Comparison of ENCODE assay signal across 2 cellular contexts in the genomic region with DNA sequence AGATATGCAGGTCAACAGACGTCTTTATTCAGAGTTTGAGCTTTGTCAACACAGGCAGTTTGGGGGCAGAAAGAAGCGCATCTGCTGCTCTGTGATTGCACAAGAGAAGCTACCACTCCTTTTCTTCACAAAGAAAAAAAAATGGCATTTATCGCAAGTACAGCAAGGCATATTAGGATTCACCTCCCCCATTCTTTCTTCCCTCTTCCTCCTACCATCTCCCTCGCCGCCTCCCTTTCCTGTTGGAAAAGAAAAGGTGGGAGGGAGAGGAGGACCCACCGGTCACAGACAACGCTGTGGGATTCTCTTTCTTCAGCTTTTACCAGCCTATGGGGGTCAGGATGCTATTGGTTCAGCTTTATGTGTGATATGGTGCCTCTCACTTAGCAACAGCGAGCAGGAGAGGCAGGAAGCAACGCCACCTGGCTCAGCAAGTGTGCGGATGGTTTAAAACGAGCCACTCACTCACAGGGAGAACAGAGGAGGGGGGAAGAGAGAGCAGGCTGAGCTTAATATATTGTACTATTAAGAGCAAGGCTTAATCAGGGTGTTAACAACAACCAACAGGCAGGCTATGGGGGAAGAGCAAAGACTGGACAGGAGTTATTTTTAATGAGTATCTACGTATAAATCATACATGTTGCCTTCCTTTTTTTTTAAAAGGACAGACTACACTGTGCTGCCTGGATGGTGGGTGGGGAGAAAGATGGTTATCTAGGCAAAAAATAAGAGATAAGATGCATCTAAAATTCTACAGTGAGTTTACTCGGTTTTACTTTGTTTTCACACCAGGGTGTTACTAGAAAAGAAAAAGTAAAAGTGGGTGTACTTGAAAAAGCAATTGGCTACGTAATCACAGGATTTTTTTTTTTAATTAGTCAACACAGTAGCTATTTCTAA.
A peak's percentile ranks its signal among the peaks of the same experiment; 100 is the strongest.
TF ChIP-seq lines count a peak whose summit lies in the region.

No MANE protein-coding gene starts in this region.

TF ChIP-seq in SK-N-SH, 30 proteins besides CTCF, POLR2A, EP300 and RAD21 (continued from another document and continues in another):
- TF ChIP-seq, protein P1, sequence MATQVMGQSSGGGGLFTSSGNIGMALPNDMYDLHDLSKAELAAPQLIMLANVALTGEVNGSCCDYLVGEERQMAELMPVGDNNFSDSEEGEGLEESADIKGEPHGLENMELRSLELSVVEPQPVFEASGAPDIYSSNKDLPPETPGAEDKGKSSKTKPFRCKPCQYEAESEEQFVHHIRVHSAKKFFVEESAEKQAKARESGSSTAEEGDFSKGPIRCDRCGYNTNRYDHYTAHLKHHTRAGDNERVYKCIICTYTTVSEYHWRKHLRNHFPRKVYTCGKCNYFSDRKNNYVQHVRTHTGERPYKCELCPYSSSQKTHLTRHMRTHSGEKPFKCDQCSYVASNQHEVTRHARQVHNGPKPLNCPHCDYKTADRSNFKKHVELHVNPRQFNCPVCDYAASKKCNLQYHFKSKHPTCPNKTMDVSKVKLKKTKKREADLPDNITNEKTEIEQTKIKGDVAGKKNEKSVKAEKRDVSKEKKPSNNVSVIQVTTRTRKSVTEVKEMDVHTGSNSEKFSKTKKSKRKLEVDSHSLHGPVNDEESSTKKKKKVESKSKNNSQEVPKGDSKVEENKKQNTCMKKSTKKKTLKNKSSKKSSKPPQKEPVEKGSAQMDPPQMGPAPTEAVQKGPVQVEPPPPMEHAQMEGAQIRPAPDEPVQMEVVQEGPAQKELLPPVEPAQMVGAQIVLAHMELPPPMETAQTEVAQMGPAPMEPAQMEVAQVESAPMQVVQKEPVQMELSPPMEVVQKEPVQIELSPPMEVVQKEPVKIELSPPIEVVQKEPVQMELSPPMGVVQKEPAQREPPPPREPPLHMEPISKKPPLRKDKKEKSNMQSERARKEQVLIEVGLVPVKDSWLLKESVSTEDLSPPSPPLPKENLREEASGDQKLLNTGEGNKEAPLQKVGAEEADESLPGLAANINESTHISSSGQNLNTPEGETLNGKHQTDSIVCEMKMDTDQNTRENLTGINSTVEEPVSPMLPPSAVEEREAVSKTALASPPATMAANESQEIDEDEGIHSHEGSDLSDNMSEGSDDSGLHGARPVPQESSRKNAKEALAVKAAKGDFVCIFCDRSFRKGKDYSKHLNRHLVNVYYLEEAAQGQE (IDR thresholded peaks at IDR 0.05; ENCODE audit: low read depth, low read length), result no peak
- TF ChIP-seq RXRA (IDR thresholded peaks at IDR 0.05; ENCODE audit: borderline replicate concordance, low read depth) (no peak), POLR2AphosphoS5 (IDR thresholded peaks at IDR 0.05; ENCODE audit: low read depth, low read length) (no peak; the same call in 1 of the 2 replicates), SMC3 (IDR thresholded peaks at IDR 0.05; ENCODE audit: low read depth, low read length) (peak; percentile 53; the same call in 1 of the 2 replicates), FOSL2 (IDR thresholded peaks at IDR 0.05; ENCODE audit: borderline replicate concordance, low read depth) (no peak), NFIC (IDR thresholded peaks at IDR 0.05; ENCODE audit: borderline replicate concordance) (no peak), YY1 (IDR thresholded peaks at IDR 0.05; ENCODE audit: low read depth) (peak; percentile 43; the same call in 1 of the 2 replicates), TEAD4 (IDR thresholded peaks at IDR 0.05; ENCODE audit: borderline replicate concordance, insufficient read depth) (no peak), MXI1 (IDR thresholded peaks at IDR 0.05; ENCODE audit: low read depth, low read length) (peak; percentile 56; the same call in 1 of the 2 replicates), TCF12 (IDR thresholded peaks at IDR 0.05) (no peak), NRF1 (IDR thresholded peaks at IDR 0.05; ENCODE audit: low read depth, low read length) (no peak), MEF2A (IDR thresholded peaks at IDR 0.05; ENCODE audit: borderline replicate concordance, low read depth) (no peak), CHD2 (IDR thresholded peaks at IDR 0.05; ENCODE audit: low read length, partially characterized antibody) (peak; percentile 52), FOXM1 (IDR thresholded peaks at IDR 0.05; ENCODE audit: low read depth) (no peak), GATA2 (CRISPR knock-in tag; IDR thresholded peaks at IDR 0.05) (peak; percentile 74)
- TF ChIP-seq, protein P2, sequence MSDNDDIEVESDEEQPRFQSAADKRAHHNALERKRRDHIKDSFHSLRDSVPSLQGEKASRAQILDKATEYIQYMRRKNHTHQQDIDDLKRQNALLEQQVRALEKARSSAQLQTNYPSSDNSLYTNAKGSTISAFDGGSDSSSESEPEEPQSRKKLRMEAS (IDR thresholded peaks at IDR 0.05; ENCODE audit: low read depth), result no peak
- TF ChIP-seq, protein P3, sequence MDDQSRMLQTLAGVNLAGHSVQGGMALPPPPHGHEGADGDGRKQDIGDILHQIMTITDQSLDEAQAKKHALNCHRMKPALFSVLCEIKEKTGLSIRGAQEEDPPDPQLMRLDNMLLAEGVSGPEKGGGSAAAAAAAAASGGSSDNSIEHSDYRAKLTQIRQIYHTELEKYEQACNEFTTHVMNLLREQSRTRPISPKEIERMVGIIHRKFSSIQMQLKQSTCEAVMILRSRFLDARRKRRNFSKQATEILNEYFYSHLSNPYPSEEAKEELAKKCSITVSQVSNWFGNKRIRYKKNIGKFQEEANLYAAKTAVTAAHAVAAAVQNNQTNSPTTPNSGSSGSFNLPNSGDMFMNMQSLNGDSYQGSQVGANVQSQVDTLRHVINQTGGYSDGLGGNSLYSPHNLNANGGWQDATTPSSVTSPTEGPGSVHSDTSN (IDR thresholded peaks at IDR 0.05), result no peak
- TF ChIP-seq, protein P4, sequence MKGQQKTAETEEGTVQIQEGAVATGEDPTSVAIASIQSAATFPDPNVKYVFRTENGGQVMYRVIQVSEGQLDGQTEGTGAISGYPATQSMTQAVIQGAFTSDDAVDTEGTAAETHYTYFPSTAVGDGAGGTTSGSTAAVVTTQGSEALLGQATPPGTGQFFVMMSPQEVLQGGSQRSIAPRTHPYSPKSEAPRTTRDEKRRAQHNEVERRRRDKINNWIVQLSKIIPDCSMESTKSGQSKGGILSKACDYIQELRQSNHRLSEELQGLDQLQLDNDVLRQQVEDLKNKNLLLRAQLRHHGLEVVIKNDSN (IDR thresholded peaks at IDR 0.05; ENCODE audit: borderline replicate concordance, low read depth), result no peak
- TF ChIP-seq, protein P5, sequence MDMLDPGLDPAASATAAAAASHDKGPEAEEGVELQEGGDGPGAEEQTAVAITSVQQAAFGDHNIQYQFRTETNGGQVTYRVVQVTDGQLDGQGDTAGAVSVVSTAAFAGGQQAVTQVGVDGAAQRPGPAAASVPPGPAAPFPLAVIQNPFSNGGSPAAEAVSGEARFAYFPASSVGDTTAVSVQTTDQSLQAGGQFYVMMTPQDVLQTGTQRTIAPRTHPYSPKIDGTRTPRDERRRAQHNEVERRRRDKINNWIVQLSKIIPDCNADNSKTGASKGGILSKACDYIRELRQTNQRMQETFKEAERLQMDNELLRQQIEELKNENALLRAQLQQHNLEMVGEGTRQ (IDR thresholded peaks at IDR 0.05; ENCODE audit: borderline replicate concordance, low read depth, low read length), result no peak

TF ChIP-seq in GM12878, 131 proteins besides CTCF, POLR2A, EP300 and RAD21 (continued from another document):
- TF ChIP-seq, protein P6, sequence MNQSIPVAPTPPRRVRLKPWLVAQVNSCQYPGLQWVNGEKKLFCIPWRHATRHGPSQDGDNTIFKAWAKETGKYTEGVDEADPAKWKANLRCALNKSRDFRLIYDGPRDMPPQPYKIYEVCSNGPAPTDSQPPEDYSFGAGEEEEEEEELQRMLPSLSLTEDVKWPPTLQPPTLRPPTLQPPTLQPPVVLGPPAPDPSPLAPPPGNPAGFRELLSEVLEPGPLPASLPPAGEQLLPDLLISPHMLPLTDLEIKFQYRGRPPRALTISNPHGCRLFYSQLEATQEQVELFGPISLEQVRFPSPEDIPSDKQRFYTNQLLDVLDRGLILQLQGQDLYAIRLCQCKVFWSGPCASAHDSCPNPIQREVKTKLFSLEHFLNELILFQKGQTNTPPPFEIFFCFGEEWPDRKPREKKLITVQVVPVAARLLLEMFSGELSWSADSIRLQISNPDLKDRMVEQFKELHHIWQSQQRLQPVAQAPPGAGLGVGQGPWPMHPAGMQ (IDR thresholded peaks at IDR 0.05; ENCODE audit: borderline replicate concordance), result no peak
- TF ChIP-seq PAX8 (IDR thresholded peaks at IDR 0.05), result no peak
- TF ChIP-seq, protein P7, sequence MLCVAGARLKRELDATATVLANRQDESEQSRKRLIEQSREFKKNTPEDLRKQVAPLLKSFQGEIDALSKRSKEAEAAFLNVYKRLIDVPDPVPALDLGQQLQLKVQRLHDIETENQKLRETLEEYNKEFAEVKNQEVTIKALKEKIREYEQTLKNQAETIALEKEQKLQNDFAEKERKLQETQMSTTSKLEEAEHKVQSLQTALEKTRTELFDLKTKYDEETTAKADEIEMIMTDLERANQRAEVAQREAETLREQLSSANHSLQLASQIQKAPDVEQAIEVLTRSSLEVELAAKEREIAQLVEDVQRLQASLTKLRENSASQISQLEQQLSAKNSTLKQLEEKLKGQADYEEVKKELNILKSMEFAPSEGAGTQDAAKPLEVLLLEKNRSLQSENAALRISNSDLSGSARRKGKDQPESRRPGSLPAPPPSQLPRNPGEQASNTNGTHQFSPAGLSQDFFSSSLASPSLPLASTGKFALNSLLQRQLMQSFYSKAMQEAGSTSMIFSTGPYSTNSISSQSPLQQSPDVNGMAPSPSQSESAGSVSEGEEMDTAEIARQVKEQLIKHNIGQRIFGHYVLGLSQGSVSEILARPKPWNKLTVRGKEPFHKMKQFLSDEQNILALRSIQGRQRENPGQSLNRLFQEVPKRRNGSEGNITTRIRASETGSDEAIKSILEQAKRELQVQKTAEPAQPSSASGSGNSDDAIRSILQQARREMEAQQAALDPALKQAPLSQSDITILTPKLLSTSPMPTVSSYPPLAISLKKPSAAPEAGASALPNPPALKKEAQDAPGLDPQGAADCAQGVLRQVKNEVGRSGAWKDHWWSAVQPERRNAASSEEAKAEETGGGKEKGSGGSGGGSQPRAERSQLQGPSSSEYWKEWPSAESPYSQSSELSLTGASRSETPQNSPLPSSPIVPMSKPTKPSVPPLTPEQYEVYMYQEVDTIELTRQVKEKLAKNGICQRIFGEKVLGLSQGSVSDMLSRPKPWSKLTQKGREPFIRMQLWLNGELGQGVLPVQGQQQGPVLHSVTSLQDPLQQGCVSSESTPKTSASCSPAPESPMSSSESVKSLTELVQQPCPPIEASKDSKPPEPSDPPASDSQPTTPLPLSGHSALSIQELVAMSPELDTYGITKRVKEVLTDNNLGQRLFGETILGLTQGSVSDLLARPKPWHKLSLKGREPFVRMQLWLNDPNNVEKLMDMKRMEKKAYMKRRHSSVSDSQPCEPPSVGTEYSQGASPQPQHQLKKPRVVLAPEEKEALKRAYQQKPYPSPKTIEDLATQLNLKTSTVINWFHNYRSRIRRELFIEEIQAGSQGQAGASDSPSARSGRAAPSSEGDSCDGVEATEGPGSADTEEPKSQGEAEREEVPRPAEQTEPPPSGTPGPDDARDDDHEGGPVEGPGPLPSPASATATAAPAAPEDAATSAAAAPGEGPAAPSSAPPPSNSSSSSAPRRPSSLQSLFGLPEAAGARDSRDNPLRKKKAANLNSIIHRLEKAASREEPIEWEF (IDR thresholded peaks at IDR 0.05; ENCODE audit: insufficient replicate concordance, low read depth, low read length), result no peak
- TF ChIP-seq STAT1 (conservative IDR thresholded peaks at IDR 0.05), result no peak
- TF ChIP-seq POLR2AphosphoS5 (IDR thresholded peaks at IDR 0.05; ENCODE audit: low read length), result no peak
- no peak for TF ChIP-seq SREBF2 (IDR thresholded peaks at IDR 0.05; ENCODE audit: low read length)
- no peak for TF ChIP-seq PML (IDR thresholded peaks at IDR 0.05; ENCODE audit: low read length)
